17 cellular contexts compared by ENCODE assay signal in genomic region chr4:145865274-145865941, GRCh38.
DNase-seq lines count a peak whose midpoint lies in the region; ATAC-seq, FAIRE-seq and TF ChIP-seq lines count a peak whose summit lies in the region.
"Had no signal": no experiment of that assay in that cellular context is flagged by ENCODE, and none has a peak within 500 bp of the region (broad histone marks: within the 10 kb centered on the region; RNA-seq: fewer than 3 reads in every experiment).

No MANE protein-coding gene starts in this region.

- H3K36me3 Mint-ChIP-seq in activated naive CD8-positive, alpha-beta T cell treated with anti-CD3 and anti-CD28 coated beads, Interleukin-2, amount 50 U/mL, for 24 hours (ENCODE audit: low read depth): peaks cover 43% of the 10 kb centered on the region

- H3K27me3 Mint-ChIP-seq in activated naive CD8-positive, alpha-beta T cell treated with anti-CD3 and anti-CD28 coated beads, Interleukin-2, amount 50 U/mL, for 24 hours: no peaks in the 10 kb centered on the region
- H3K27me3 Mint-ChIP-seq: dendritic cell treated with granulocyte-macrophage colony-stimulating factor and Interleukin-4, amounts not matched to agents 40 ng/mL and 50 ng/mL, for 4 days had no signal

- ATAC-seq in GM19328 (IDR thresholded peaks at IDR 0.05; ENCODE audit: unreplicated experiment): peak; percentile 39
- ATAC-seq in HG02798 (IDR thresholded peaks at IDR 0.05; ENCODE audit: poor library complexity, unreplicated experiment): peak; percentile 33
- ATAC-seq in activated naive CD8-positive, alpha-beta T cell treated with anti-CD3 and anti-CD28 coated beads, Interleukin-2, amount 50 U/mL, for 24 hours: no peak
- ATAC-seq: body of pancreas had no signal

- peak overlapping the region; percentile 23 for H3K27ac Mint-ChIP-seq in activated naive CD8-positive, alpha-beta T cell treated with anti-CD3 and anti-CD28 coated beads, Interleukin-2, amount 50 U/mL, for 24 hours
- H3K27ac Mint-ChIP-seq: dendritic cell treated with granulocyte-macrophage colony-stimulating factor and Interleukin-4, amounts not matched to agents 40 ng/mL and 50 ng/mL, for 4 days had no signal

- no peak overlapping the region for H3K4me3 Mint-ChIP-seq in activated naive CD8-positive, alpha-beta T cell treated with anti-CD3 and anti-CD28 coated beads, Interleukin-2, amount 50 U/mL, for 24 hours
- H3K4me3 Mint-ChIP-seq: dendritic cell treated with granulocyte-macrophage colony-stimulating factor and Interleukin-4, amounts not matched to agents 40 ng/mL and 50 ng/mL, for 4 days had no signal

- peak; percentile 52 for FAIRE-seq in GM12891 (lab: Jason Lieb, UNC)
- FAIRE-seq: frontal cortex, RCC 7860 had no signal

- H3K9me3 Mint-ChIP-seq in activated naive CD8-positive, alpha-beta T cell treated with anti-CD3 and anti-CD28 coated beads, Interleukin-2, amount 50 U/mL, for 24 hours: no peaks in the 10 kb centered on the region
- H3K9me3 Mint-ChIP-seq: dendritic cell treated with granulocyte-macrophage colony-stimulating factor and Interleukin-4, amounts not matched to agents 40 ng/mL and 50 ng/mL, for 4 days had no signal

- no peak for TF ChIP-seq POLR2A in GM12891 (IDR thresholded peaks at IDR 0.05; ENCODE audit: low read depth, low read length)

- H3K4me1 Mint-ChIP-seq in activated naive CD8-positive, alpha-beta T cell treated with anti-CD3 and anti-CD28 coated beads, Interleukin-2, amount 50 U/mL, for 24 hours: peaks cover 36% of the 10 kb centered on the region

- no peak for DNase-seq in GM12891 (ENCODE audit: insufficient read length, low spot score)
- no peak for DNase-seq in activated naive CD8-positive, alpha-beta T cell treated with anti-CD3 and anti-CD28 coated beads, Interleukin-2, amount 50 U/mL, for 24 hours
- no peak for DNase-seq in hypothalamus (lab: John Stamatoyannopoulos, UW)
- DNase-seq in effector CD8-positive, alpha-beta T cell (lab: John Stamatoyannopoulos, UW): no peak
- no peak for DNase-seq in pons (ENCODE audit: low spot score)
- DNase-seq in SHP77 treated with DMSO at 0.1 percent for 48 hours (lab: John Stamatoyannopoulos, UW): no peak
- DNase-seq: activated naive CD4-positive, alpha-beta T cell treated with Interleukin-2 at 50 U/mL for 16 hours; body of pancreas; EL; NCI-H1436; ovary; stimulated activated CD4-positive, alpha-beta T cell treated with anti-CD3 and anti-CD28 coated beads, Interleukin-4, amount 100 ng/mL, for 1 hour had no signal

TF ChIP-seq in GM12891, 5 proteins besides CTCF, POLR2A, EP300 and RAD21:
- TF ChIP-seq PAX5 (IDR thresholded peaks at IDR 0.05; ENCODE audit: insufficient read depth, low read length, severe bottlenecking) (no peak), SPI1 (IDR thresholded peaks at IDR 0.05; ENCODE audit: low read depth, low read length) (peak; percentile 66; the same call in 1 of the 2 replicates), POU2F2 (IDR thresholded peaks at IDR 0.05; ENCODE audit: low read depth, low read length) (no peak), TAF1 (IDR thresholded peaks at IDR 0.05; ENCODE audit: low read depth, low read length) (no peak), POLR2AphosphoS5 (IDR thresholded peaks at IDR 0.05; ENCODE audit: low read depth, low read length) (no peak)
